Comparison of ENCODE assay signal across 16 cellular contexts in the genomic region with DNA sequence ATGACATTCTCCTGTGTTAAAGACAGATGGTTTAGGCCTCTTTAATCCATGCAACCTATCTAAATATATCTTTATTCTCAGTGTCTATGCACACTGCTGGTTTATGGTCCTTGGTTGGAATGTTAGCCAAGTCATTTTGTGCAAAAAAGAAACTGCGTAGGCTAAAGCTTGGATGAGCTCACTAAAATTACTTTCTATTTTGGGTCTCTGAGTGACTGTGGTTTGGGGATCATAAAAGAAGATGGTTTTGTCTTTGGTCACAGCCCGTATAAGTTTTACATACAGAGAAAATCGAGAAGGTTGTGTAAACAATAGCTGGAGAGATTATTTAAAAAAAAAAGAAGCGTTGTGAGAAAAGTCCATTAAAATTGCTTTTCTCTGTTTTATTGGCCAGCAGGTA.
"Had no signal": no experiment of that assay in that cellular context is flagged by ENCODE, and none has a peak within 500 bp of the region (broad histone marks: within the 10 kb centered on the region; RNA-seq: fewer than 3 reads in every experiment).

No MANE protein-coding gene starts in this region.

- H2AFZ ChIP-seq: neural progenitor cell had no signal

- H3K27me3 ChIP-seq: gastrocnemius medialis, heart right ventricle, neural progenitor cell, ovary, thyroid gland had no signal

- H3K9me3 ChIP-seq: gastrocnemius medialis, lower lobe of right lung, ovary, thyroid gland had no signal

- H3K4me3 ChIP-seq: gastrocnemius medialis, heart right ventricle, lower lobe of right lung, neural progenitor cell, ovary, thyroid gland had no signal

- H3K36me3 ChIP-seq: gastrocnemius medialis, heart right ventricle, lower lobe of right lung, neural progenitor cell, ovary, thyroid gland had no signal

- H3K4me1 ChIP-seq: gastrocnemius medialis, heart right ventricle, lower lobe of right lung, neural progenitor cell, thyroid gland had no signal

- H3K9ac ChIP-seq: neural progenitor cell had no signal

- H3K27ac ChIP-seq: gastrocnemius medialis, heart right ventricle, lower lobe of right lung, neural progenitor cell, ovary, thyroid gland had no signal

- H3K4me2 ChIP-seq: neural progenitor cell had no signal

- DNase-seq: activated CD4-positive, alpha-beta T cell treated with anti-CD3 and anti-CD28 coated beads, Interleukin-2, amount 50 U/mL, for 4 hours; activated CD4-positive, CD25-positive, alpha-beta regulatory T cell treated with anti-CD3 and anti-CD28 coated beads, Interleukin-2, amount 50 U/mL, for 72 hours; activated naive CD4-positive, alpha-beta T cell treated with Interleukin-2 at 50 U/mL for 16 hours; activated T-cell treated with anti-CD3 and anti-CD28 coated beads for 4 hours; dermis blood vessel endothelial cell; effector memory CD8-positive, alpha-beta T cell; gastrocnemius medialis; heart right ventricle; left colon; lower lobe of right lung; midbrain; naive B cell; ovary; T-helper 9 cell; thyroid gland had no signal
